ENCODE assay signal across 8 cellular contexts in genomic region chr19:14005381-14006084, GRCh38. TPM values are rescaled to one million over a fixed set of nuclear protein-coding genes. Genes with fewer than 3 reads are reported as not detected.
DNase-seq lines count a peak whose midpoint lies in the region; ATAC-seq and TF ChIP-seq lines count a peak whose summit lies in the region.

No MANE protein-coding gene starts in this region.

- POLR2A ChIA-PET in activated CD8-positive, alpha-beta T cell treated with anti-CD3 and anti-CD28 coated beads for 36 hours (lab: Charles Lee), result interaction anchor here (1.0 to 9.9 kb wide), 8 partner anchors 12 to 145 kb away, joined by 3 to 96 read pairs (median 5); partner anchors contain the start of gene IL27RA

- H3K27me3 ChIP-seq in ectodermal cell (ENCODE audit: control insufficient read depth, insufficient read depth, low read length, poor library complexity, severe bottlenecking), result no peaks in the 10 kb centered on the region

- intact Hi-C loops in activated CD8-positive, alpha-beta T cell treated with anti-CD3 and anti-CD28 coated beads for 36 hours (cut with micrococcal nuclease), result no loop called here

- peak; percentile 46 for ATAC-seq in HG03280 (IDR thresholded peaks at IDR 0.05; ENCODE audit: unreplicated experiment)
- ATAC-seq in activated CD8-positive, alpha-beta T cell treated with anti-CD3 and anti-CD28 coated beads for 36 hours, result peak; percentile 57

- WGBS in ectodermal cell, 2 experiments, result 10 to 11% methylated on average over 50 of the region's 50 CpGs

- H3K9me3 Mint-ChIP-seq in activated CD8-positive, alpha-beta T cell treated with anti-CD3 and anti-CD28 coated beads for 36 hours, result no peaks in the 10 kb centered on the region

- H3K9me3 ChIP-seq in ectodermal cell (ENCODE audit: control insufficient read depth, low read length), result no peaks in the 10 kb centered on the region

- H3K4me3 ChIP-seq in ectodermal cell (ENCODE audit: insufficient read depth, low read depth, low read length), result peak overlapping the region; percentile 65

- H3K27ac Mint-ChIP-seq in activated CD8-positive, alpha-beta T cell treated with anti-CD3 and anti-CD28 coated beads for 36 hours, result peak overlapping the region; percentile 98

- CTCF ChIA-PET in activated CD8-positive, alpha-beta T cell treated with anti-CD3 and anti-CD28 coated beads for 36 hours (lab: Charles Lee), result interaction anchor here (0.5 to 1.7 kb wide), 3 partner anchors 26 to 322 kb away, joined by 3 to 10 read pairs (median 4); partner anchors contain the start of gene IL27RA

- H3K36me3 Mint-ChIP-seq in activated CD8-positive, alpha-beta T cell treated with anti-CD3 and anti-CD28 coated beads for 36 hours (ENCODE audit: low read depth), result peaks cover 4% of the 10 kb centered on the region

- H3K27ac ChIP-seq in ectodermal cell (ENCODE audit: insufficient read depth, low read depth, low read length, poor library complexity, severe bottlenecking), result peak overlapping the region; percentile 100

- no peaks in the 10 kb centered on the region for H3K36me3 ChIP-seq in ectodermal cell (ENCODE audit: control insufficient read depth, insufficient read depth, low read length)

- peaks cover 43% of the 10 kb centered on the region for H3K4me1 Mint-ChIP-seq in activated CD8-positive, alpha-beta T cell treated with anti-CD3 and anti-CD28 coated beads for 36 hours (ENCODE audit: low read depth)

- DNase-seq in NCI-H2107 (lab: John Stamatoyannopoulos, UW), result peak; percentile 79
- DNase-seq in NCI-H2107 treated with DMSO at 0.1 percent for 48 hours (lab: John Stamatoyannopoulos, UW; ENCODE audit: unreplicated experiment), result no peak
- DNase-seq in NCI-H82 treated with DMSO at 0.1 percent for 48 hours (lab: John Stamatoyannopoulos, UW; ENCODE audit: unreplicated experiment), result peak; percentile 68
- DNase-seq in activated CD8-positive, alpha-beta T cell treated with anti-CD3 and anti-CD28 coated beads for 36 hours, result peak; percentile 95
- DNase-seq in medulla oblongata (ENCODE audit: extremely low spot score), result peak; percentile 72
- peak; percentile 88 to 91 (median 89) for DNase-seq in stimulated activated CD4-positive, alpha-beta T cell treated with anti-CD3 and anti-CD28 coated beads, TNF-alpha, amount 100 ng/mL, for 1 hour (ENCODE audit: low read depth in 3 of 3, low spot score in 1 of 3)

- H3K27me3 Mint-ChIP-seq in activated CD8-positive, alpha-beta T cell treated with anti-CD3 and anti-CD28 coated beads for 36 hours, result no peaks in the 10 kb centered on the region

- peak overlapping the region; percentile 88 for H3K4me3 Mint-ChIP-seq in activated CD8-positive, alpha-beta T cell treated with anti-CD3 and anti-CD28 coated beads for 36 hours

- no peak for TF ChIP-seq CTCF in activated CD8-positive, alpha-beta T cell treated with anti-CD3 and anti-CD28 coated beads for 36 hours (IDR thresholded peaks at IDR 0.05)

- H3K4me1 ChIP-seq in ectodermal cell (ENCODE audit: control insufficient read depth, insufficient read depth, low read length), result no peaks in the 10 kb centered on the region

RNA-seq across cellular contexts. Expression of gene RFX1, which starts 0.6 kb away (rescaled TPM):
- 10 to 100 TPM; 13.3 to 14.1 TPM for total RNA-seq in activated CD8-positive, alpha-beta T cell treated with anti-CD3 and anti-CD28 coated beads for 36 hours
- polyA plus RNA-seq in ectodermal cell (2013, experiment 1 of 4), result 15.5 TPM
- 13.6 TPM for polyA plus RNA-seq in ectodermal cell (2013, experiment 2 of 4)
- polyA plus RNA-seq in ectodermal cell (2013, experiment 3 of 4), result 11.7 TPM
- polyA plus RNA-seq in ectodermal cell (2013, experiment 4 of 4), result 13.6 TPM

RNA-seq across cellular contexts. Expression of gene RLN3, which starts 22.4 kb away (rescaled TPM):
- total RNA-seq in activated CD8-positive, alpha-beta T cell treated with anti-CD3 and anti-CD28 coated beads for 36 hours, result not detected
- not detected for polyA plus RNA-seq in ectodermal cell (2013, experiment 1 of 4)
- not detected for polyA plus RNA-seq in ectodermal cell (2013, experiment 2 of 4)
- not detected for polyA plus RNA-seq in ectodermal cell (2013, experiment 3 of 4)
- polyA plus RNA-seq in ectodermal cell (2013, experiment 4 of 4), result not detected

RNA-seq across cellular contexts. Expression of gene IL27RA, which starts 26.0 kb away (rescaled TPM):
- 10 to 100 TPM; 46.5 to 48.2 TPM for total RNA-seq in activated CD8-positive, alpha-beta T cell treated with anti-CD3 and anti-CD28 coated beads for 36 hours
- polyA plus RNA-seq in ectodermal cell (2013, experiment 1 of 4), result 3.5 TPM
- polyA plus RNA-seq in ectodermal cell (2013, experiment 2 of 4), result 3.1 TPM
- polyA plus RNA-seq in ectodermal cell (2013, experiment 3 of 4), result 2.8 TPM
- polyA plus RNA-seq in ectodermal cell (2013, experiment 4 of 4), result 3.1 TPM

RNA-seq across cellular contexts. Expression of gene DCAF15, which starts 53.2 kb away (rescaled TPM):
- total RNA-seq in activated CD8-positive, alpha-beta T cell treated with anti-CD3 and anti-CD28 coated beads for 36 hours, result 10 to 100 TPM; 51.3 to 51.9 TPM
- polyA plus RNA-seq in ectodermal cell (2013, experiment 1 of 4), result 82.2 TPM
- polyA plus RNA-seq in ectodermal cell (2013, experiment 2 of 4), result 80.5 TPM
- polyA plus RNA-seq in ectodermal cell (2013, experiment 3 of 4), result 62.6 TPM
- polyA plus RNA-seq in ectodermal cell (2013, experiment 4 of 4), result 62.7 TPM

RNA-seq across cellular contexts. Expression of gene PALM3, which starts 56.3 kb away (rescaled TPM):
- total RNA-seq in activated CD8-positive, alpha-beta T cell treated with anti-CD3 and anti-CD28 coated beads for 36 hours, result not detected
- polyA plus RNA-seq in ectodermal cell (2013, experiment 1 of 4), result 16.5 TPM
- 13.4 TPM for polyA plus RNA-seq in ectodermal cell (2013, experiment 2 of 4)
- 8.9 TPM for polyA plus RNA-seq in ectodermal cell (2013, experiment 3 of 4)
- polyA plus RNA-seq in ectodermal cell (2013, experiment 4 of 4), result 11.1 TPM
